12 cellular contexts compared by ENCODE assay signal in the genomic region with DNA sequence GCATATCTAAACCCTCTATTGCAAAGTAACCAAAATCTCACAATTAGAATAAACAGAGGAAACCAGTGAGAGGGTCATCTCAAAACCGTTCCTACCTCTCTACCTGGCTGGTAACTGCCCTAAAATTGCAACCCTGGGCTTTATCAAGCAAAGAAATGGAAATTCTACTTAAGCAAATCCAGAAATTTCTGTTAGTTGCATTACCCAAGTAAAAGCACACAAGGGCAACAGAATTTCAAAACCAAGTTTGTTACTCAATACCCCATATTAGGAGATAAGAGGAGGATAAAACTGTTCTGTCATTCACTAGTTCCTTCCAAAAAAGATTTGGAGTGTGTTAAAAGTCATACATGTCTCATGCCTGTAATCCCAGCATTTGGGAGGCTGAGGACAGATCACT.
DNase-seq lines count a peak whose midpoint lies in the region; ATAC-seq and TF ChIP-seq lines count a peak whose summit lies in the region.
"Had no signal": no experiment of that assay in that cellular context is flagged by ENCODE, and none has a peak within 500 bp of the region (broad histone marks: within the 10 kb centered on the region; RNA-seq: fewer than 3 reads in every experiment).

No MANE protein-coding gene starts in this region.

- 0 out of 2 replicates have a peak overlapping the region, but pooled peaks have one; percentile 26 for H3K27ac ChIP-seq in BLaER1
- H3K27ac ChIP-seq in HEK293 (ENCODE audit: extremely low read depth, low read depth, low read length) = no peak overlapping the region
- peak overlapping the region; percentile 39 to 58 for H3K27ac ChIP-seq in ascending aorta
- H3K27ac ChIP-seq in right lobe of liver = peak overlapping the region; percentile 77 to 97 (median 96)
- H3K27ac ChIP-seq: SJCRH30 had no signal

- WGBS in right lobe of liver (ENCODE audit: insufficient coverage, low coverage, low lambda C conversion rate, missing lambda C conversion rate) = 27% methylated on average over 1 of the region's 1 CpG

- TF ChIP-seq CTCF in HEK293 (tag by site-specific recombination; IDR thresholded peaks at IDR 0.05) (no peak), ascending aorta (IDR thresholded peaks at IDR 0.05) (no peak), right lobe of liver (IDR thresholded peaks at IDR 0.05) (peak in 1 of 4 donors; percentile 4)

- CTCF ChIA-PET in HEK293 (lab: Yijun Ruan, JAX) = no interaction called here

- H3K9ac ChIP-seq in BLaER1 = no peak overlapping the region

- H3K9me3 ChIP-seq in BLaER1 (peaks cover 10% of the 10 kb centered on the region), HEK293 (ENCODE audit: control insufficient read depth, insufficient read depth, low read depth, low read length) (no peaks in the 10 kb centered on the region), ascending aorta (no peaks in the 10 kb centered on the region), right lobe of liver (no peaks in the 10 kb centered on the region)
- H3K9me3 ChIP-seq: esophagus squamous epithelium, SJCRH30 had no signal

- H3K4me2 ChIP-seq in BLaER1 = peak overlapping the region; percentile 40

- no peak overlapping the region for H3K4me3 ChIP-seq in BLaER1
- H3K4me3 ChIP-seq in HEK293 (ENCODE audit: low read depth, low read length) = no peak overlapping the region
- H3K4me3 ChIP-seq in ascending aorta = no peak overlapping the region
- H3K4me3 ChIP-seq in right lobe of liver = peak overlapping the region in 1 of 3 donors; percentile 16
- H3K4me3 ChIP-seq: esophagus squamous epithelium, SJCRH30 had no signal

- POLR2A ChIA-PET in HEK293 (lab: Yijun Ruan, JAX) = interaction anchor here (0.5 to 1.6 kb wide), 2 partner anchors 8 to 159 kb away, joined by 3 read pairs; no protein-coding TSS in a partner anchor

- H3K4me1 ChIP-seq in BLaER1 = peaks cover 43% of the 10 kb centered on the region
- peaks cover 14% of the 10 kb centered on the region for H3K4me1 ChIP-seq in HEK293 (ENCODE audit: control insufficient read depth, insufficient read depth, low read length)
- H3K4me1 ChIP-seq in ascending aorta = peaks cover 0 to 13% of the 10 kb centered on the region in 2 donors
- peaks cover 0 to 39% (median 11%) of the 10 kb centered on the region in 4 donors for H3K4me1 ChIP-seq in right lobe of liver
- H3K4me1 ChIP-seq: SJCRH30 had no signal

- TF ChIP-seq POLR2A in right lobe of liver (IDR thresholded peaks at IDR 0.05) = no peak

- ATAC-seq in right lobe of liver (peak; percentile 68 to 84 (median 74)), HG02571 (IDR thresholded peaks at IDR 0.05; ENCODE audit: unreplicated experiment) (no peak), GM18517 (IDR thresholded peaks at IDR 0.05; ENCODE audit: unreplicated experiment) (no peak)

- peaks cover 87% of the 10 kb centered on the region for H3K36me3 ChIP-seq in BLaER1
- no peaks in the 10 kb centered on the region for H3K36me3 ChIP-seq in HEK293 (ENCODE audit: control insufficient read depth in 2 of 2, insufficient read depth in 1 of 2, low read length in 2 of 2)
- no peaks in the 10 kb centered on the region for H3K36me3 ChIP-seq in ascending aorta
- no peaks in the 10 kb centered on the region for H3K36me3 ChIP-seq in right lobe of liver
- H3K36me3 ChIP-seq: esophagus squamous epithelium, SJCRH30 had no signal

- peaks cover 100% of the 10 kb centered on the region for H4K20me1 ChIP-seq in BLaER1

- DNase-seq in ascending aorta (ENCODE audit: low spot score in 2 of 2) (no peak), right lobe of liver (no peak), NCI-H146 treated with DMSO at 0.1 percent for 48 hours (lab: John Stamatoyannopoulos, UW; ENCODE audit: unreplicated experiment) (no peak)
- DNase-seq in stimulated activated CD4-positive, alpha-beta T cell treated with anti-CD3 and anti-CD28 coated beads, Interleukin-1b, Interleukin-23, amount 100 ng/mL, for 48 hours = no peak
- DNase-seq: esophagus squamous epithelium, KG1, kidney glomerular epithelial cell, SJCRH30 had no signal

- intact Hi-C loops in ascending aorta (cut with DNase I) (loop anchor here (2.0 kb wide), 1 partner anchor 25 kb away; no protein-coding TSS in a partner anchor), right lobe of liver (cut with DNase I) (no loop called here)

- H3K27me3 ChIP-seq in BLaER1 (no peaks in the 10 kb centered on the region), ascending aorta (no peaks in the 10 kb centered on the region), right lobe of liver (no peaks in the 10 kb centered on the region)
- H3K27me3 ChIP-seq: esophagus squamous epithelium, SJCRH30 had no signal

TF ChIP-seq in HEK293, 187 proteins besides CTCF, POLR2A, EP300 and RAD21:
- TF ChIP-seq ZNF521 (tag by site-specific recombination; IDR thresholded peaks at IDR 0.05) = no peak
- TF ChIP-seq, protein P1, sequence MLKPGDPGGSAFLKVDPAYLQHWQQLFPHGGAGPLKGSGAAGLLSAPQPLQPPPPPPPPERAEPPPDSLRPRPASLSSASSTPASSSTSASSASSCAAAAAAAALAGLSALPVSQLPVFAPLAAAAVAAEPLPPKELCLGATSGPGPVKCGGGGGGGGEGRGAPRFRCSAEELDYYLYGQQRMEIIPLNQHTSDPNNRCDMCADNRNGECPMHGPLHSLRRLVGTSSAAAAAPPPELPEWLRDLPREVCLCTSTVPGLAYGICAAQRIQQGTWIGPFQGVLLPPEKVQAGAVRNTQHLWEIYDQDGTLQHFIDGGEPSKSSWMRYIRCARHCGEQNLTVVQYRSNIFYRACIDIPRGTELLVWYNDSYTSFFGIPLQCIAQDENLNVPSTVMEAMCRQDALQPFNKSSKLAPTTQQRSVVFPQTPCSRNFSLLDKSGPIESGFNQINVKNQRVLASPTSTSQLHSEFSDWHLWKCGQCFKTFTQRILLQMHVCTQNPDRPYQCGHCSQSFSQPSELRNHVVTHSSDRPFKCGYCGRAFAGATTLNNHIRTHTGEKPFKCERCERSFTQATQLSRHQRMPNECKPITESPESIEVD (tag by site-specific recombination; IDR thresholded peaks at IDR 0.05) = peak; percentile 19; the same call in 1 of the 2 replicates

Comparison
In these comparisons a context has a peak if more than half of its experiments do, and no peak if none do; other contexts are left out.
1. ATAC-seq: peak in right lobe of liver (4 of 4); none in HG02571 (single experiment) and GM18517 (single experiment).